In the genomic region with DNA sequence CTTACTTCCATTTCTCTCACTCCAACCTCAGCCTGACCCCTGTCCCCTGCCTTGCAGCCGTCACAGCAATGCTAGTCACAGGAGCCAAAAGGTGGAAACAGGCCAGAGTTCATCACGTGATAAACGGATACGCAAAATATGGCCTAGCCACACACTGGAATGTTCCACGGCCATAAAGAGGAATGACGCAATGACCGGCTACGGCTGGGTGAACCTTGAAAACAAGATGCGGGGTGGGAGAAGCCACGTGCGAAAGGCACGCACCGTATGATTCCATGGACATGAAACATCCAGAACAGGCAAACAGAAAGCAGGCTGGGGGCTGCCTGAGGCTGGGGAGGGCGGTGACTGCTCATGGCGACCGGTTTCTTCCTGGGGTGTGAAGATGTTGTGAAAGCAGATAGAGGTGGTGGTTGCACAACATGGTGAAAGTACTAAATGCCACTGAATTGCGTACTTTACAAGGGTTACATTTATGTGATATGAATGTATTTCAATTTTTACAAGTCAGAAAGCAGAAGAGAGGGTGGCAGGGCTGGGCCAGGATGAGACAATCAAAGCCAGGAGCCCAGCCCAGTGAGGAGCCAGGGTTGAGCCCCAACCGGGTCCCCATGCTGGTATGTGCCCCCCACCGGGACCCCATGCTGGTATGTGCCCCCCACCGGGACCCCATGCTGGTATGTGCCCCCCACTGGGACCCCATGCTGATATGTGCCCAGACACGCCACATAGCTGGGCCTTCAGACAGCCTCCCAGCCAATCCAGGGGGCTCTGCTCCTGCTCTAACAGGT, we compare ENCODE assay signal across 11 cellular contexts.
DNase-seq lines count a peak whose midpoint lies in the region; ATAC-seq and TF ChIP-seq lines count a peak whose summit lies in the region.
"Had no signal": no experiment of that assay in that cellular context is flagged by ENCODE, and none has a peak within 500 bp of the region (broad histone marks: within the 10 kb centered on the region; RNA-seq: fewer than 3 reads in every experiment).

No MANE protein-coding gene starts in this region.

- no peaks in the 10 kb centered on the region for H3K4me1 Mint-ChIP-seq in stimulated activated effector memory CD8-positive, alpha-beta T cell treated with anti-CD3 and anti-CD28 coated beads, Interleukin-12 subunit alpha, Interleukin-12 subunit beta, amount 100 ng/mL, for 72 hours

- no peaks in the 10 kb centered on the region for H3F3A ChIP-seq in GM23248 (ENCODE audit: insufficient read depth)

- no peaks in the 10 kb centered on the region for H3K36me3 Mint-ChIP-seq in stimulated activated effector memory CD8-positive, alpha-beta T cell treated with anti-CD3 and anti-CD28 coated beads, Interleukin-12 subunit alpha, Interleukin-12 subunit beta, amount 100 ng/mL, for 72 hours

- H3K4me3 ChIP-seq in brain microvascular endothelial cell (ENCODE audit: low read depth, low read length): no peak overlapping the region
- H3K4me3 ChIP-seq in GM23248: no peak overlapping the region

- H3K27ac Mint-ChIP-seq in stimulated activated effector memory CD8-positive, alpha-beta T cell treated with anti-CD3 and anti-CD28 coated beads, Interleukin-12 subunit alpha, Interleukin-12 subunit beta, amount 100 ng/mL, for 72 hours: peak overlapping the region; percentile 39

- peak overlapping the region; percentile 20 for H3K27ac ChIP-seq in brain microvascular endothelial cell
- H3K27ac ChIP-seq in GM23248: no peak overlapping the region

- H3K27me3 ChIP-seq in brain microvascular endothelial cell (replicated peaks) (no peaks in the 10 kb centered on the region), GM23248 (replicated peaks; ENCODE audit: insufficient read depth) (no peaks in the 10 kb centered on the region)

- no peaks in the 10 kb centered on the region for H3K9me3 Mint-ChIP-seq in stimulated activated effector memory CD8-positive, alpha-beta T cell treated with anti-CD3 and anti-CD28 coated beads, Interleukin-12 subunit alpha, Interleukin-12 subunit beta, amount 100 ng/mL, for 72 hours

- no peak overlapping the region for H3K4me3 Mint-ChIP-seq in stimulated activated effector memory CD8-positive, alpha-beta T cell treated with anti-CD3 and anti-CD28 coated beads, Interleukin-12 subunit alpha, Interleukin-12 subunit beta, amount 100 ng/mL, for 72 hours

- WGBS in GM23248 (ENCODE audit: low coverage in 1 of 2, low lambda C conversion rate in 2 of 2, missing lambda C conversion rate in 2 of 2), 2 experiments: 87% methylated on average over 21 of the region's 21 CpGs

- in situ Hi-C loops in brain microvascular endothelial cell (cut with HindIII; ENCODE audit: low pct_ligation_motif_present, low sequenced_read_pairs): no loop called here
- in situ Hi-C loops in GM23248 (cut with MboI): no loop called here

- ATAC-seq in left colon: peak; percentile 95
- no peak for ATAC-seq in stimulated activated effector memory CD8-positive, alpha-beta T cell treated with anti-CD3 and anti-CD28 coated beads, Interleukin-12 subunit alpha, Interleukin-12 subunit beta, amount 100 ng/mL, for 72 hours
- no peak for ATAC-seq in HG03095 (IDR thresholded peaks at IDR 0.05; ENCODE audit: unreplicated experiment)
- no peak for ATAC-seq in GM19463 (IDR thresholded peaks at IDR 0.05; ENCODE audit: unreplicated experiment)
- ATAC-seq: Panc1 had no signal

- no peak overlapping the region for H2AFZ ChIP-seq in GM23248

- H3K9me3 ChIP-seq in GM23248 (ENCODE audit: low read depth): no peaks in the 10 kb centered on the region

- no peaks in the 10 kb centered on the region for H3K4me1 ChIP-seq in GM23248 (ENCODE audit: insufficient read depth)

- intact Hi-C loops in left colon (cut with DNase I, micrococcal nuclease): no loop called here

- H3K36me3 ChIP-seq in brain microvascular endothelial cell (replicated peaks) (no peaks in the 10 kb centered on the region), GM23248 (ENCODE audit: low read depth) (no peaks in the 10 kb centered on the region)

- no peaks in the 10 kb centered on the region; the same call in 1 of the 2 replicates for H3K79me2 ChIP-seq in GM23248 (ENCODE audit: insufficient read depth)

- TF ChIP-seq RAD21 in Ishikawa (IDR thresholded peaks at IDR 0.05; ENCODE audit: low read depth): no peak

- no peak overlapping the region for H3K9ac ChIP-seq in GM23248

- H3K4me2 ChIP-seq in GM23248 (ENCODE audit: unreplicated experiment): no peak overlapping the region

- TF ChIP-seq EP300 in Ishikawa (IDR thresholded peaks at IDR 0.05; ENCODE audit: borderline replicate concordance): no peak

- DNase-seq in brain microvascular endothelial cell (peak; percentile 85), left colon (peak; percentile 78 to 91), NCI-H1436 treated with DMSO at 0.1 percent for 48 hours (lab: John Stamatoyannopoulos, UW) (no peak), GM23248 (no peak)
- no peak for DNase-seq in stimulated activated effector memory CD8-positive, alpha-beta T cell treated with anti-CD3 and anti-CD28 coated beads, Interleukin-12 subunit alpha, Interleukin-12 subunit beta, amount 100 ng/mL, for 72 hours (ENCODE audit: low spot score in 2 of 2)
- DNase-seq: foreskin melanocyte, KG1 had no signal

- no peak for TF ChIP-seq CTCF in brain microvascular endothelial cell (IDR thresholded peaks at IDR 0.05; ENCODE audit: low read depth, low read length, missing control alignments)

- H4K20me1 ChIP-seq in GM23248 (ENCODE audit: insufficient read depth): no peaks in the 10 kb centered on the region

- H3K9me2 ChIP-seq in GM23248 (ENCODE audit: insufficient read depth): no peaks in the 10 kb centered on the region

TF ChIP-seq in Ishikawa, 13 proteins besides CTCF, POLR2A, EP300 and RAD21:
- TF ChIP-seq TEAD4 (IDR thresholded peaks at IDR 0.05): no peak
- TF ChIP-seq, protein P1, sequence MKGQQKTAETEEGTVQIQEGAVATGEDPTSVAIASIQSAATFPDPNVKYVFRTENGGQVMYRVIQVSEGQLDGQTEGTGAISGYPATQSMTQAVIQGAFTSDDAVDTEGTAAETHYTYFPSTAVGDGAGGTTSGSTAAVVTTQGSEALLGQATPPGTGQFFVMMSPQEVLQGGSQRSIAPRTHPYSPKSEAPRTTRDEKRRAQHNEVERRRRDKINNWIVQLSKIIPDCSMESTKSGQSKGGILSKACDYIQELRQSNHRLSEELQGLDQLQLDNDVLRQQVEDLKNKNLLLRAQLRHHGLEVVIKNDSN (IDR thresholded peaks at IDR 0.05): 0 out of 2 replicates have a peak, but pooled peaks have one; percentile 3
TF ChIP-seq in Ishikawa: peak in this region for 1.

Comparison
In these comparisons a context has a peak if more than half of its experiments do, and no peak if none do; other contexts are left out.
1. DNase-seq: peak in brain microvascular endothelial cell (single experiment) and left colon (2 of 2); none in stimulated activated effector memory CD8-positive, alpha-beta T cell treated with anti-CD3 and anti-CD28 coated beads, Interleukin-12 subunit alpha, Interleukin-12 subunit beta, amount 100 ng/mL, for 72 hours (0 of 2), NCI-H1436 treated with DMSO at 0.1 percent for 48 hours (single experiment) and GM23248 (single experiment).